ENCODE assay signal across 1 cellular context in genomic region chr5:178667685-178668084, GRCh38.
TF ChIP-seq lines count a peak whose summit lies in the region.

No MANE protein-coding gene starts in this region.

TF ChIP-seq in WTC11, 78 proteins besides CTCF, POLR2A, EP300 and RAD21 (continued from another document):
- TF ChIP-seq ATF6 (CRISPR knock-in tag; IDR thresholded peaks at IDR 0.05) (no peak), KAT7 (CRISPR knock-in tag; IDR thresholded peaks at IDR 0.05; ENCODE audit: borderline replicate concordance) (no peak), NFE2L1 (CRISPR knock-in tag; IDR thresholded peaks at IDR 0.05) (no peak), E2F4 (CRISPR knock-in tag; IDR thresholded peaks at IDR 0.05; ENCODE audit: borderline replicate concordance, low read depth) (no peak)
